ENCODE assay signal across 8 cellular contexts in the genomic region with DNA sequence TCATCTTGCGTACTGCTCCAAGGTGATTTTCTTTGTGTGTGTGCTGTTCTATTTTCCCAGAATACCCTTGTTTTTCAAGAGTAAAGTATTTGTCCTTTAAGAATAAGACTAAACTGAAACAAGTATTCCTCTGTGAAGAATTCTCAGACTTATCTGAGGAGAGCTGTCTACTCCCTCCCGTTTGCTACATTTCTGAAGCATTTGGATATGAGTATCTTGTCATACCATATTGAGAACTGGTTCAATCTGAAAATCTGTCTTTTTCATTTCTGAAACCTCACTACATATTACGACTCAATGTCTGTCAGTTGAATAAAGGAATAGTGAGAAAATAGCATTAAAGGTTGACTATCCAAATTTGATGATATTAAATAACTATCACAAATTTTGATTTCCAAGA.
"Had no signal": no experiment of that assay in that cellular context is flagged by ENCODE, and none has a peak within 500 bp of the region (broad histone marks: within the 10 kb centered on the region; RNA-seq: fewer than 3 reads in every experiment).

No MANE protein-coding gene starts in this region.

- H3K9ac ChIP-seq: GM23248 had no signal

- FAIRE-seq: H1, H54, HTR-8/SVneo had no signal

- DNase-seq: GM23248, H9, HCEC 1CT, IMR-90, KBM-7 had no signal

- H2AFZ ChIP-seq: GM23248 had no signal

- H3K27ac ChIP-seq: GM23248 had no signal

- H3K4me3 ChIP-seq: GM23248 had no signal

- H3K4me3 Mint-ChIP-seq: H9 had no signal
